8 cellular contexts compared by ENCODE assay signal in the genomic region with DNA sequence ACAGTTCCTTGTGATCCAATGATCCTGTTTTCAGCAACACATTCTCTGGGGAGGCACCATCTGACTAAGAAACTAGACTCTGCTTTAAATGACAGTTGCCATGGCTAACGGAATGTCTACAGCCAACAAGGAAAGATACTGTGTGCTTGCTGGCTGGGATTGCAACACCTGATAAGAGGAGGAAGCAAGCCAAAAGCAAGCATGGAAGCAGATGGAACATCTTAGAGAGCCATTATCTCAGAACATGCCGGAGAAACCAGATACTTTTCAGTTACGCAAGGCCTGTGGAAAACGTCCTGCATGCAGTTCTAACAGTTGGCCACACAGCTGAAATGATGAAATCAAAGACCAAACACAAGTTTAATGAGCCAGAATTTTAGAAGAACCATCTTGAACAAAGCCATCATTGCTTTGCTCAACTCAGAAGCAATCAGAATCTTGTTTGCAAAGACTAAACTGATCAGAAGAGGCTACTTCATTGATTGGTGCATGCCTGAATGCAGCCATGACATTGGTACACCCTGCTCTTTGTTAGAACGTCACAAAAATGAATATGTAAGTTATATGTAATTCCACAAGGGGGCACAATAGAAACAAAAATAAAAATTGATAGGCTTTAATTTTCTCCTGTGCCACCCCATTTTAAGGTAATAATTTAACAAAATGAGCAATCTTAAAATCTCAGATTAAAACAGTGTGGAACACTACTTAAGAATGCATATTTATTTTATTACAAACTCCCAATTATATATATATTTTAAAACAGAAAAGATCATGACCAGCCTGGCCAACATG. TPM values are rescaled to one million over a fixed set of nuclear protein-coding genes. Genes with fewer than 3 reads are reported as not detected.
A peak's percentile ranks its signal among the peaks of the same experiment; 100 is the strongest.
DNase-seq lines count a peak whose midpoint lies in the region; ATAC-seq and TF ChIP-seq lines count a peak whose summit lies in the region.

No MANE protein-coding gene starts in this region.

- H3K27ac ChIP-seq in KMS-11 (no peak overlapping the region), dorsolateral prefrontal cortex (peak overlapping the region in 58 of 59 donors; percentile 10 to 86 (median 74)), lower lobe of right lung (peak overlapping the region; percentile 16), tibial artery (peak overlapping the region; percentile 1 to 71)

- ATAC-seq in GM21529 (IDR thresholded peaks at IDR 0.05; ENCODE audit: unreplicated experiment): peak; percentile 82
- peak; percentile 89 to 92 for ATAC-seq in lower lobe of right lung

- H3K4me3 Mint-ChIP-seq in activated naive CD4-positive, alpha-beta T cell treated with anti-CD3 and anti-CD28 coated beads for 36 hours: no peak overlapping the region

- H3K27me3 ChIP-seq in KMS-11 (ENCODE audit: insufficient read depth, low read depth): no peaks in the 10 kb centered on the region
- no peaks in the 10 kb centered on the region for H3K27me3 ChIP-seq in dorsolateral prefrontal cortex
- H3K27me3 ChIP-seq in lower lobe of right lung (ENCODE audit: low read depth): no peaks in the 10 kb centered on the region
- H3K27me3 ChIP-seq in tibial artery: no peaks in the 10 kb centered on the region

- H3K9me3 ChIP-seq in lower lobe of right lung: no peaks in the 10 kb centered on the region
- no peaks in the 10 kb centered on the region for H3K9me3 ChIP-seq in tibial artery

- H3K36me3 Mint-ChIP-seq in activated naive CD4-positive, alpha-beta T cell treated with anti-CD3 and anti-CD28 coated beads for 36 hours (ENCODE audit: low read depth): no peaks in the 10 kb centered on the region

- no peaks in the 10 kb centered on the region for H3K9me3 Mint-ChIP-seq in activated naive CD4-positive, alpha-beta T cell treated with anti-CD3 and anti-CD28 coated beads for 36 hours

- no peaks in the 10 kb centered on the region for H3K79me2 ChIP-seq in KMS-11 (ENCODE audit: insufficient read depth, low read depth)

- H3K36me3 ChIP-seq in KMS-11 (ENCODE audit: insufficient read depth) (no peaks in the 10 kb centered on the region), lower lobe of right lung (no peaks in the 10 kb centered on the region), tibial artery (no peaks in the 10 kb centered on the region)

- peak; percentile 26 for DNase-seq in activated naive CD4-positive, alpha-beta T cell treated with anti-CD3 and anti-CD28 coated beads for 36 hours
- DNase-seq in activated naive CD4-positive, alpha-beta T cell (lab: John Stamatoyannopoulos, UW): no peak
- DNase-seq in SIG-M5 treated with dmso at 0.1 percent for 504 hours (lab: John Stamatoyannopoulos, UW; ENCODE audit: unreplicated experiment) (peak; percentile 88), dorsolateral prefrontal cortex (peak in 3 of 10 donors; percentile 7 to 30 (median 10)), lower lobe of right lung (no peak), tibial artery (peak; percentile 84)

- H2AFZ ChIP-seq in KMS-11 (ENCODE audit: low read depth): peak overlapping the region; percentile 39

- H3K4me3 ChIP-seq in KMS-11 (IDR thresholded peaks at IDR 0.05; ENCODE audit: insufficient read depth, low read depth, low read length): no peak overlapping the region
- peak overlapping the region in 17 of 59 donors; percentile 5 to 34 (median 16) for H3K4me3 ChIP-seq in dorsolateral prefrontal cortex
- H3K4me3 ChIP-seq in lower lobe of right lung: no peak overlapping the region
- no peak overlapping the region for H3K4me3 ChIP-seq in tibial artery

- TF ChIP-seq CTCF in KMS-11 (conservative IDR thresholded peaks at IDR 0.05; ENCODE audit: low read depth, low read length) (peak; percentile 49), dorsolateral prefrontal cortex (IDR thresholded peaks at IDR 0.05 in 54 of 56, conservative IDR thresholded peaks at IDR 0.05 in 2 of 56; ENCODE audit: low read depth in 1 of 56, partially characterized antibody in 56 of 56) (peak in 55 of 56 donors; percentile 44 to 89 (median 73)), lower lobe of right lung (IDR thresholded peaks at IDR 0.05) (peak; percentile 57), tibial artery (IDR thresholded peaks at IDR 0.05) (peak; percentile 51 to 85)

- H3K4me1 Mint-ChIP-seq in activated naive CD4-positive, alpha-beta T cell treated with anti-CD3 and anti-CD28 coated beads for 36 hours (ENCODE audit: low read depth): no peaks in the 10 kb centered on the region

- no peaks in the 10 kb centered on the region for H3K27me3 Mint-ChIP-seq in activated naive CD4-positive, alpha-beta T cell treated with anti-CD3 and anti-CD28 coated beads for 36 hours (ENCODE audit: low read depth)

- H3K4me1 ChIP-seq in KMS-11 (ENCODE audit: low read depth, poor library complexity, severe bottlenecking): no peaks in the 10 kb centered on the region
- H3K4me1 ChIP-seq in lower lobe of right lung: peaks cover 5% of the 10 kb centered on the region
- peaks cover 0 to 11% (median 2%) of the 10 kb centered on the region in 4 donors for H3K4me1 ChIP-seq in tibial artery

- no peaks in the 10 kb centered on the region for H4K20me1 ChIP-seq in KMS-11 (ENCODE audit: insufficient read depth)

- no peak overlapping the region for H3K4me2 ChIP-seq in KMS-11

- CTCF ChIA-PET in activated naive CD4-positive, alpha-beta T cell treated with anti-CD3 and anti-CD28 coated beads for 36 hours (lab: Charles Lee): interaction anchor here (0.7 to 9.7 kb wide), 11 partner anchors 14 to 159 kb away, joined by 3 to 54 read pairs (median 3); no protein-coding TSS in a partner anchor

- intact Hi-C loops in activated naive CD4-positive, alpha-beta T cell treated with anti-CD3 and anti-CD28 coated beads for 36 hours (cut with micrococcal nuclease): loop anchor here (1.0 to 5.0 kb wide), 6 partner anchors 59 to 564 kb away; no protein-coding TSS in a partner anchor
- intact Hi-C loops in dorsolateral prefrontal cortex (cut with DNase I) (loop anchor here (2.0 to 10.0 kb wide), 6 partner anchors 48 to 146 kb away; partner anchors contain the start of genes PPP4R2 (in 2 of the 2) and GXYLT2 (in 1 of the 2)), lower lobe of right lung (cut with DNase I) (loop anchor here (10.0 kb wide), 1 partner anchor 126 kb away; the partner anchor contains the start of gene EBLN2), tibial artery (cut with DNase I; ENCODE audit: low total_unique reads) (loop anchor here (5.0 kb wide), 1 partner anchor 114 kb away; no protein-coding TSS in a partner anchor)

- no peak overlapping the region for H3K9ac ChIP-seq in KMS-11

- H3K27ac Mint-ChIP-seq in activated naive CD4-positive, alpha-beta T cell treated with anti-CD3 and anti-CD28 coated beads for 36 hours: no peak overlapping the region

RNA-seq across cellular contexts. Expression of gene GXYLT2, which starts 50.8 kb away (rescaled TPM):
- total RNA-seq in activated naive CD4-positive, alpha-beta T cell treated with anti-CD3 and anti-CD28 coated beads for 36 hours: not detected
- total RNA-seq in dorsolateral prefrontal cortex: 10 to 100 TPM in 46 of 120 experiments, 1 to 10 TPM in 74; 4.5 to 19.1 (median 9.2) TPM
- 6.7 TPM for total RNA-seq in lower lobe of right lung

RNA-seq across cellular contexts. Expression of gene PPP4R2, which starts 57.9 kb away (rescaled TPM):
- 10 to 100 TPM; 68.1 to 71.6 TPM for total RNA-seq in activated naive CD4-positive, alpha-beta T cell treated with anti-CD3 and anti-CD28 coated beads for 36 hours
- total RNA-seq in dorsolateral prefrontal cortex (100 to 1,000 TPM in 7 of 120 experiments, 10 to 100 TPM in 113; 50.2 to 118 (median 78.2) TPM), lower lobe of right lung (65.7 TPM)

Comparison
In these comparisons a context has a peak if more than half of its experiments do, and no peak if none do; other contexts are left out.
1. DNase-seq: peak in activated naive CD4-positive, alpha-beta T cell treated with anti-CD3 and anti-CD28 coated beads for 36 hours (single experiment), SIG-M5 treated with dmso at 0.1 percent for 504 hours (single experiment) and tibial artery (2 of 2); none in activated naive CD4-positive, alpha-beta T cell (0 of 4) and lower lobe of right lung (single experiment).
2. Peak in every context shown above with its lines, with median percentiles within 50 percentile points of each other: CTCF ChIP-seq.